ENCODE assay signal across 30 cellular contexts in the genomic region with DNA sequence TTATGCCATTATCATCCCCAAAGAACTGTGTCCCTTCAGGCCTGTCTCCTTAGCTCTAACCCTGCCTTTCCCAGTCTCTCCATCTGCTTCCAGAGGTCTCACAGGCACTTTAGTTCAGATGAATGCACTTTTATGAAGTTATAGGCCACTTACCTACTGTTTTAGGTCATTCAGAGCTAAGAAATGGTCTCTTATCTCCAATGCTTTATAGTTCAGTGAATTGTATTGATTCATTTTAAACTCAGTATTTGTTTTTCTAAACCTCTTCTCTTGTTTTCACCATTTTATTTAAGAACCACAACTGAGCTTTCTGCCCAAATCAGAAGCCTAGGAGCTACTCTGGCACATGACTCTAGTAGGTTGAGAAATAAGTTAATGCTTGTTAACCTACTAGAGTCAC.
DNase-seq lines count a peak whose midpoint lies in the region; ATAC-seq and TF ChIP-seq lines count a peak whose summit lies in the region.
"Had no signal": no experiment of that assay in that cellular context is flagged by ENCODE, and none has a peak within 500 bp of the region (broad histone marks: within the 10 kb centered on the region; RNA-seq: fewer than 3 reads in every experiment).

No MANE protein-coding gene starts in this region.

- no peak overlapping the region for H3K4me3 ChIP-seq in HEK293 (ENCODE audit: low read depth, low read length)
- no peak overlapping the region for H3K4me3 ChIP-seq in mesendoderm (ENCODE audit: low read length)
- H3K4me3 ChIP-seq in parathyroid adenoma (ENCODE audit: low read depth, low read length): no peak overlapping the region
- H3K4me3 ChIP-seq: A549; BLaER1; BLaER1 treated with 17β-estradiol and CSF1 and Interleukin-3, amounts not matched to agents 10 nM and 100 nM had no signal

- no peak overlapping the region for H3K56ac ChIP-seq in mesendoderm (ENCODE audit: low read length)

- H3K79me2 ChIP-seq in mesendoderm (ENCODE audit: control insufficient read depth, insufficient read depth, low read length) (no peaks in the 10 kb centered on the region), parathyroid adenoma (no peaks in the 10 kb centered on the region)

- no peak for ATAC-seq in stimulated activated naive CD8-positive, alpha-beta T cell treated with anti-CD3 and anti-CD28 coated beads, Interleukin-15, Interleukin-2, amounts not matched to agents 100 U/mL and 50 U/mL, for 24 hours
- ATAC-seq: A549; CD8-positive, alpha-beta T cell had no signal

- H3K36me3 ChIP-seq in HEK293 (ENCODE audit: control insufficient read depth in 2 of 2, insufficient read depth in 1 of 2, low read length in 2 of 2): no peaks in the 10 kb centered on the region
- no peaks in the 10 kb centered on the region for H3K36me3 ChIP-seq in mesendoderm (ENCODE audit: control insufficient read depth, insufficient read depth, low read length)
- H3K36me3 ChIP-seq in parathyroid adenoma (ENCODE audit: control insufficient read depth, insufficient read depth, low read length): no peaks in the 10 kb centered on the region
- H3K36me3 ChIP-seq: BE2C; BLaER1; BLaER1 treated with 17β-estradiol and CSF1 and Interleukin-3, amounts not matched to agents 10 nM and 100 nM had no signal

- H3K4me2 ChIP-seq in mesendoderm (ENCODE audit: low read length) (no peak overlapping the region), parathyroid adenoma (ENCODE audit: low read length) (no peak overlapping the region)
- H3K4me2 ChIP-seq: A549; BLaER1; BLaER1 treated with 17β-estradiol and CSF1 and Interleukin-3, amounts not matched to agents 10 nM and 100 nM had no signal

- no peak overlapping the region for H3K18ac ChIP-seq in mesendoderm (ENCODE audit: low read length)

- H3K27ac ChIP-seq in HEK293 (ENCODE audit: extremely low read depth, low read depth, low read length) (no peak overlapping the region), mesendoderm (ENCODE audit: low read depth, low read length) (no peak overlapping the region), parathyroid adenoma (no peak overlapping the region)
- H3K27ac ChIP-seq: 22Rv1; A549; BLaER1; BLaER1 treated with 17β-estradiol and CSF1 and Interleukin-3, amounts not matched to agents 10 nM and 100 nM; C4-2B had no signal

- no peak overlapping the region for H4K8ac ChIP-seq in mesendoderm (ENCODE audit: low read depth, low read length)

- TF ChIP-seq CTCF in HEK293 (tag by site-specific recombination; IDR thresholded peaks at IDR 0.05) (no peak), parathyroid adenoma (IDR thresholded peaks at IDR 0.05) (no peak)

- H3K4me1 ChIP-seq in HEK293 (ENCODE audit: control insufficient read depth, insufficient read depth, low read length): peaks cover 13% of the 10 kb centered on the region; the same call in 1 of the 2 replicates
- no peaks in the 10 kb centered on the region for H3K4me1 ChIP-seq in mesendoderm (ENCODE audit: control insufficient read depth, low read depth, low read length)
- H3K4me1 ChIP-seq in parathyroid adenoma: peaks cover 9% of the 10 kb centered on the region
- H3K4me1 ChIP-seq: A549, BLaER1 had no signal

- H2BK120ac ChIP-seq in mesendoderm (ENCODE audit: low read depth, low read length): no peak overlapping the region

- no peak overlapping the region for H2AK5ac ChIP-seq in mesendoderm (ENCODE audit: low read length)

- CTCF ChIA-PET in HEK293 (lab: Yijun Ruan, JAX): interaction anchor here (0.6 kb wide), 1 partner anchor 243 kb away, joined by 5 read pairs; no protein-coding TSS in a partner anchor

- H2AFZ ChIP-seq in parathyroid adenoma: peak overlapping the region; percentile 16

- no peak overlapping the region for H3K4ac ChIP-seq in mesendoderm (ENCODE audit: low read depth, low read length)

- H4K5ac ChIP-seq in mesendoderm (ENCODE audit: low read length): no peak overlapping the region

- no peak overlapping the region for H3K9ac ChIP-seq in mesendoderm (ENCODE audit: low read length)
- no peak overlapping the region for H3K9ac ChIP-seq in parathyroid adenoma
- H3K9ac ChIP-seq: BLaER1; BLaER1 treated with 17β-estradiol and CSF1 and Interleukin-3, amounts not matched to agents 10 nM and 100 nM had no signal

- no peak for DNase-seq in mesendoderm
- DNase-seq in stimulated activated naive CD8-positive, alpha-beta T cell treated with anti-CD3 and anti-CD28 coated beads, Interleukin-15, Interleukin-2, amounts not matched to agents 100 U/mL and 50 U/mL, for 24 hours: no peak
- no peak for DNase-seq in DMS 273 treated with DMSO at 0.1 percent for 48 hours (lab: John Stamatoyannopoulos, UW)
- no peak for DNase-seq in OCI-M2 (lab: John Stamatoyannopoulos, UW; ENCODE audit: unreplicated experiment)
- DNase-seq: 8988T; ACHN; AML-193; C1 segment of cervical spinal cord; Caco-2; Calu3; CD4-positive, alpha-beta memory T cell; CD4-positive, alpha-beta T cell; CD4-positive, CD25-positive, alpha-beta regulatory T cell; CD8-positive, alpha-beta memory T cell; CD8-positive, alpha-beta T cell; COR-L47; DMS153; DMS53; DMS79; DMS79 treated with DMSO at 0.1 percent for 48 hours; DND-41; EL had no signal

- H2BK5ac ChIP-seq in mesendoderm (ENCODE audit: low read length): no peak overlapping the region

- no peak overlapping the region for H3K23ac ChIP-seq in mesendoderm (ENCODE audit: low read length)

- H2BK15ac ChIP-seq in mesendoderm (replicated peaks; ENCODE audit: low read depth): peak overlapping the region; percentile 74

- POLR2A ChIA-PET in HEK293 (lab: Yijun Ruan, JAX): no interaction called here

- H3K27me3 ChIP-seq in mesendoderm (ENCODE audit: insufficient read depth, low read length, poor library complexity) (no peaks in the 10 kb centered on the region), parathyroid adenoma (ENCODE audit: control insufficient read depth, insufficient read depth, low read length) (no peaks in the 10 kb centered on the region)
- H3K27me3 ChIP-seq: BE2C; BLaER1; BLaER1 treated with 17β-estradiol and CSF1 and Interleukin-3, amounts not matched to agents 10 nM and 100 nM had no signal

- no peaks in the 10 kb centered on the region for H3K79me1 ChIP-seq in mesendoderm (ENCODE audit: low read length)

- H3K9me3 ChIP-seq in HEK293 (ENCODE audit: control insufficient read depth, insufficient read depth, low read depth, low read length) (no peaks in the 10 kb centered on the region), parathyroid adenoma (ENCODE audit: control insufficient read depth, low read length) (no peaks in the 10 kb centered on the region)
- H3K9me3 ChIP-seq: BE2C; BLaER1; BLaER1 treated with 17β-estradiol and CSF1 and Interleukin-3, amounts not matched to agents 10 nM and 100 nM; Caco-2 had no signal

TF ChIP-seq in HEK293, 187 proteins besides CTCF, POLR2A, EP300 and RAD21 (continues in another document):
- TF ChIP-seq ZNF335 (tag by site-specific recombination; conservative IDR thresholded peaks at IDR 0.05) (no peak), MZF1 (tag by site-specific recombination; IDR thresholded peaks at IDR 0.05; ENCODE audit: borderline replicate concordance) (no peak), ZNF560 (tag by site-specific recombination; IDR thresholded peaks at IDR 0.05; ENCODE audit: borderline replicate concordance) (no peak), PRDM6 (tag by site-specific recombination; IDR thresholded peaks at IDR 0.05) (peak; percentile 83), ZNF747 (tag by site-specific recombination; IDR thresholded peaks at IDR 0.05) (no peak), OSR2 (tag by site-specific recombination; IDR thresholded peaks at IDR 0.05) (peak; percentile 82), ZNF426 (tag by site-specific recombination; IDR thresholded peaks at IDR 0.05) (no peak), ZBTB8A (tag by site-specific recombination; IDR thresholded peaks at IDR 0.05) (no peak), ZFP41 (tag by site-specific recombination; IDR thresholded peaks at IDR 0.05; ENCODE audit: borderline replicate concordance) (no peak), ZBTB1 (tag by site-specific recombination; IDR thresholded peaks at IDR 0.05) (no peak), ZFP37 (tag by site-specific recombination; IDR thresholded peaks at IDR 0.05) (no peak), TCF7L2 (IDR thresholded peaks at IDR 0.05; ENCODE audit: borderline replicate concordance, low read depth, low read length) (peak; percentile 32; the same call in 1 of the 2 replicates)
- TF ChIP-seq, protein P1, sequence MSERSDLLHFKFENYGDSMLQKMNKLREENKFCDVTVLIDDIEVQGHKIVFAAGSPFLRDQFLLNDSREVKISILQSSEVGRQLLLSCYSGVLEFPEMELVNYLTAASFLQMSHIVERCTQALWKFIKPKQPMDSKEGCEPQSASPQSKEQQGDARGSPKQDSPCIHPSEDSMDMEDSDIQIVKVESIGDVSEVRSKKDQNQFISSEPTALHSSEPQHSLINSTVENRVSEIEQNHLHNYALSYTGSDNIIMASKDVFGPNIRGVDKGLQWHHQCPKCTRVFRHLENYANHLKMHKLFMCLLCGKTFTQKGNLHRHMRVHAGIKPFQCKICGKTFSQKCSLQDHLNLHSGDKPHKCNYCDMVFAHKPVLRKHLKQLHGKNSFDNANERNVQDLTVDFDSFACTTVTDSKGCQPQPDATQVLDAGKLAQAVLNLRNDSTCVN (tag by site-specific recombination; optimal IDR thresholded peaks at IDR 0.05): no peak
- TF ChIP-seq, protein P2, sequence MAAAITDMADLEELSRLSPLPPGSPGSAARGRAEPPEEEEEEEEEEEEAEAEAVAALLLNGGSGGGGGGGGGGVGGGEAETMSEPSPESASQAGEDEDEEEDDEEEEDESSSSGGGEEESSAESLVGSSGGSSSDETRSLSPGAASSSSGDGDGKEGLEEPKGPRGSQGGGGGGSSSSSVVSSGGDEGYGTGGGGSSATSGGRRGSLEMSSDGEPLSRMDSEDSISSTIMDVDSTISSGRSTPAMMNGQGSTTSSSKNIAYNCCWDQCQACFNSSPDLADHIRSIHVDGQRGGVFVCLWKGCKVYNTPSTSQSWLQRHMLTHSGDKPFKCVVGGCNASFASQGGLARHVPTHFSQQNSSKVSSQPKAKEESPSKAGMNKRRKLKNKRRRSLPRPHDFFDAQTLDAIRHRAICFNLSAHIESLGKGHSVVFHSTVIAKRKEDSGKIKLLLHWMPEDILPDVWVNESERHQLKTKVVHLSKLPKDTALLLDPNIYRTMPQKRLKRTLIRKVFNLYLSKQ (tag by site-specific recombination; IDR thresholded peaks at IDR 0.05; ENCODE audit: borderline replicate concordance): no peak
